Comparison of ENCODE assay signal across 1 cellular context in genomic region chr7:47690902-47691558, GRCh38.
TF ChIP-seq lines count a peak whose summit lies in the region.

No MANE protein-coding gene starts in this region.

TF ChIP-seq in HepG2, 621 proteins besides CTCF, POLR2A, EP300 and RAD21 (continued from another document):
- TF ChIP-seq ZBTB34 (CRISPR knock-in tag; IDR thresholded peaks at IDR 0.05): no peak
- no peak for TF ChIP-seq SMAD1 (CRISPR knock-in tag; IDR thresholded peaks at IDR 0.05; ENCODE audit: borderline replicate concordance, low read depth)
- no peak for TF ChIP-seq RFX1 (IDR thresholded peaks at IDR 0.05)
- no peak for TF ChIP-seq TEAD3 (CRISPR knock-in tag; optimal IDR thresholded peaks at IDR 0.05; ENCODE audit: borderline replicate concordance)
- no peak for TF ChIP-seq ZNF543 (CRISPR knock-in tag; IDR thresholded peaks at IDR 0.05)
- no peak for TF ChIP-seq SMARCE1 (IDR thresholded peaks at IDR 0.05; ENCODE audit: borderline replicate concordance)
- no peak for TF ChIP-seq SRSF1 (optimal IDR thresholded peaks at IDR 0.05; ENCODE audit: low read depth, low read length)
- no peak for TF ChIP-seq TBL1XR1 (IDR thresholded peaks at IDR 0.05; ENCODE audit: borderline replicate concordance, low read length, partially characterized antibody)
- no peak for TF ChIP-seq MYC (CRISPR knock-in tag; IDR thresholded peaks at IDR 0.05; ENCODE audit: borderline replicate concordance)
- TF ChIP-seq ZNF326 (CRISPR knock-in tag; IDR thresholded peaks at IDR 0.05; ENCODE audit: borderline replicate concordance): no peak
